In the genomic region with DNA sequence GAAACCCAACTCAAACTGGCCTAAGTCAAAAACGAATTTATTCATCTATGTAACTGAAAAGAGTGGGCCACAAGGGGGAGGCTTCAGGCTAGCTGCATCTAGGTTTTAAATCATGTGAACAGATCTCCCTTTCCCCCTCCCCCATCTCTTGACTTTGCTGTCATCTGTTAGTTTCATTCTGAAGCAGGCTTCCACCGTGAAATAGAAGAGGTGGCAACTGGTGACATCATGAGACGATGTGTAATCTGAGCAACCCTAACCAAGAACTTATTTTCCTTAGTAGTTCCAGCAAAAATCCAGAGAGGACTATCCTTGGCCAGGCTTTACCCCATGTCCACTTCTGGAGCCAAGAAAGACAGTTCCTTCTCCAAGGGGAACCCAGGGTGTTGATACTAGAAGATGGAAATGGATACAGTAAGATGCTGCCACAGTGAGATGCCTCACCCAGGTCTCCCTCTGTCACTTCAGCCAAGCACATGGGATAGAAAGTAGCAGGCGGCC, we compare ENCODE assay signal across 9 cellular contexts. TPM values are rescaled to one million over a fixed set of nuclear protein-coding genes. Genes with fewer than 3 reads are reported as not detected.
DNase-seq lines count a peak whose midpoint lies in the region; ATAC-seq and TF ChIP-seq lines count a peak whose summit lies in the region.
"Had no signal": no experiment of that assay in that cellular context is flagged by ENCODE, and none has a peak within 500 bp of the region (broad histone marks: within the 10 kb centered on the region; RNA-seq: fewer than 3 reads in every experiment).

No MANE protein-coding gene starts in this region.

- H3K9ac ChIP-seq in mesendoderm (ENCODE audit: low read length), result no peak overlapping the region

- ATAC-seq in activated T-helper 17 cell treated with anti-CD3 and anti-CD28 coated beads, Interleukin-2, amount 50 U/mL, for 72 hours (replicated peaks), result peak; percentile 95
- peak; percentile 96 to 98 for ATAC-seq in natural killer cell treated with Interleukin-12 subunit alpha and Interleukin-12 subunit beta and Interleukin-15 and Interleukin-18, amount 100 ng/mL, for 72 hours

- no CpG with 5 or more reads among the region's 4 CpGs for WGBS in mesendoderm (ENCODE audit: extremely low coverage, insufficient coverage, low lambda C conversion rate)

- H3K18ac ChIP-seq in mesendoderm (ENCODE audit: low read length), result no peak overlapping the region

- H2AK5ac ChIP-seq in mesendoderm (ENCODE audit: low read length), result no peak overlapping the region

- no peak overlapping the region for H3K23ac ChIP-seq in mesendoderm (ENCODE audit: low read length)

- no peaks in the 10 kb centered on the region for H3K4me1 ChIP-seq in mesendoderm (ENCODE audit: control insufficient read depth, low read depth, low read length)

- H3K9me3 Mint-ChIP-seq in HFFc6, result no peaks in the 10 kb centered on the region
- H3K9me3 Mint-ChIP-seq in activated T-helper 17 cell treated with anti-CD3 and anti-CD28 coated beads, Interleukin-2, amount 50 U/mL, for 72 hours, result no peaks in the 10 kb centered on the region
- H3K9me3 Mint-ChIP-seq in natural killer cell treated with Interleukin-12 subunit alpha and Interleukin-12 subunit beta and Interleukin-15 and Interleukin-18, amount 100 ng/mL, for 72 hours, result no peaks in the 10 kb centered on the region
- H3K9me3 Mint-ChIP-seq: neural crest cell had no signal

- no peak overlapping the region for H2BK5ac ChIP-seq in mesendoderm (ENCODE audit: low read length)

- H3K56ac ChIP-seq in mesendoderm (ENCODE audit: low read length), result no peak overlapping the region

- TF ChIP-seq CTCF in GM12873 (IDR thresholded peaks at IDR 0.05; ENCODE audit: insufficient read depth, low read depth, low read length, missing control alignments) (peak; percentile 46), HFFc6 (IDR thresholded peaks at IDR 0.05) (peak; percentile 37)

- H3K36me3 Mint-ChIP-seq in HFFc6 (ENCODE audit: low read depth), result peaks cover 38% of the 10 kb centered on the region
- H3K36me3 Mint-ChIP-seq in activated T-helper 17 cell treated with anti-CD3 and anti-CD28 coated beads, Interleukin-2, amount 50 U/mL, for 72 hours (ENCODE audit: low read depth), result peaks cover 82% of the 10 kb centered on the region
- peaks cover 31% of the 10 kb centered on the region for H3K36me3 Mint-ChIP-seq in natural killer cell treated with Interleukin-12 subunit alpha and Interleukin-12 subunit beta and Interleukin-15 and Interleukin-18, amount 100 ng/mL, for 72 hours

- no peak overlapping the region for H4K8ac ChIP-seq in mesendoderm (ENCODE audit: low read depth, low read length)

- no peak overlapping the region for H3K4me3 Mint-ChIP-seq in HFFc6
- H3K4me3 Mint-ChIP-seq in activated T-helper 17 cell treated with anti-CD3 and anti-CD28 coated beads, Interleukin-2, amount 50 U/mL, for 72 hours, result peak overlapping the region; percentile 47
- peak overlapping the region; percentile 75 for H3K4me3 Mint-ChIP-seq in natural killer cell treated with Interleukin-12 subunit alpha and Interleukin-12 subunit beta and Interleukin-15 and Interleukin-18, amount 100 ng/mL, for 72 hours
- H3K4me3 Mint-ChIP-seq: neural crest cell had no signal

- peak overlapping the region; percentile 52 for H3K27ac Mint-ChIP-seq in HFFc6
- H3K27ac Mint-ChIP-seq in activated T-helper 17 cell treated with anti-CD3 and anti-CD28 coated beads, Interleukin-2, amount 50 U/mL, for 72 hours, result peak overlapping the region; percentile 80
- peak overlapping the region; percentile 92 to 95 for H3K27ac Mint-ChIP-seq in natural killer cell treated with Interleukin-12 subunit alpha and Interleukin-12 subunit beta and Interleukin-15 and Interleukin-18, amount 100 ng/mL, for 72 hours

- H4K5ac ChIP-seq in mesendoderm (ENCODE audit: low read length), result no peak overlapping the region

- no peak overlapping the region for H3K4ac ChIP-seq in mesendoderm (ENCODE audit: low read depth, low read length)

- no peak overlapping the region for H3K27ac ChIP-seq in mesendoderm (ENCODE audit: low read depth, low read length)

- no peak overlapping the region for H2BK15ac ChIP-seq in mesendoderm (replicated peaks; ENCODE audit: low read depth)

- H3K4me1 Mint-ChIP-seq in HFFc6 (ENCODE audit: low read depth), result peaks cover 41% of the 10 kb centered on the region
- H3K4me1 Mint-ChIP-seq in activated T-helper 17 cell treated with anti-CD3 and anti-CD28 coated beads, Interleukin-2, amount 50 U/mL, for 72 hours, result peaks cover 28% of the 10 kb centered on the region
- peaks cover 35 to 39% of the 10 kb centered on the region in 2 donors for H3K4me1 Mint-ChIP-seq in natural killer cell treated with Interleukin-12 subunit alpha and Interleukin-12 subunit beta and Interleukin-15 and Interleukin-18, amount 100 ng/mL, for 72 hours (ENCODE audit: low read depth in 2 of 2)

- peaks cover 11% of the 10 kb centered on the region for H3K79me1 ChIP-seq in mesendoderm (ENCODE audit: low read length)

- H3K27me3 ChIP-seq in mesendoderm (ENCODE audit: insufficient read depth, low read length, poor library complexity), result no peaks in the 10 kb centered on the region

- peaks cover 2% of the 10 kb centered on the region for H3K79me2 ChIP-seq in mesendoderm (ENCODE audit: control insufficient read depth, insufficient read depth, low read length)

- no peak overlapping the region for H3K4me2 ChIP-seq in mesendoderm (ENCODE audit: low read length)

- DNase-seq in HFFc6 (peak; percentile 21), islet precursor cell (no peak), mesendoderm (no peak), DMS79 (lab: John Stamatoyannopoulos, UW) (no peak), NCI-H524 (lab: John Stamatoyannopoulos, UW) (no peak)
- DNase-seq in natural killer cell treated with Interleukin-12 subunit alpha and Interleukin-12 subunit beta and Interleukin-15 and Interleukin-18, amount 100 ng/mL, for 72 hours (ENCODE audit: low spot score), result peak; percentile 73

- peaks cover 12% of the 10 kb centered on the region for H3K36me3 ChIP-seq in mesendoderm (ENCODE audit: control insufficient read depth, insufficient read depth, low read length)

- no peak overlapping the region for H3K4me3 ChIP-seq in mesendoderm (ENCODE audit: low read length)

- no peaks in the 10 kb centered on the region for H3K27me3 Mint-ChIP-seq in HFFc6 (ENCODE audit: insufficient read depth)
- no peaks in the 10 kb centered on the region for H3K27me3 Mint-ChIP-seq in activated T-helper 17 cell treated with anti-CD3 and anti-CD28 coated beads, Interleukin-2, amount 50 U/mL, for 72 hours
- H3K27me3 Mint-ChIP-seq in natural killer cell treated with Interleukin-12 subunit alpha and Interleukin-12 subunit beta and Interleukin-15 and Interleukin-18, amount 100 ng/mL, for 72 hours, result no peaks in the 10 kb centered on the region

- no peak overlapping the region for H2BK120ac ChIP-seq in mesendoderm (ENCODE audit: low read depth, low read length)

RNA-seq across cellular contexts. Expression of gene SAMD4B, which starts 9.4 kb away (rescaled TPM):
- total RNA-seq in HFFc6 (2021; fragmentation: NEBNext Ultra II Directional; extraction: Animal tissue kit (Norgen Biotek cat#: 25700)), result 100 to 1,000 TPM; 107 to 133 (median 124) TPM
- total RNA-seq in activated T-helper 17 cell treated with anti-CD3 and anti-CD28 coated beads, Interleukin-2, amount 50 U/mL, for 72 hours, result 10 to 100 TPM; 52.8 to 75.1 TPM
- total RNA-seq in natural killer cell treated with Interleukin-12 subunit alpha and Interleukin-12 subunit beta and Interleukin-15 and Interleukin-18, amount 100 ng/mL, for 72 hours, result 10 to 100 TPM; 81.4 to 95.5 TPM
- polyA plus RNA-seq in mesendoderm (2013, experiment 1 of 2), result 141 TPM
- 143 TPM for polyA plus RNA-seq in mesendoderm (2013, experiment 2 of 2)

RNA-seq across cellular contexts. Expression of gene GMFG, which starts 15.7 kb away (rescaled TPM):
- 1 to 10 TPM in 1 of 6 experiments, under 1 TPM in 5; 0.37 to 1.1 (median 0.77) TPM for total RNA-seq in HFFc6 (2021; fragmentation: NEBNext Ultra II Directional; extraction: Animal tissue kit (Norgen Biotek cat#: 25700))
- total RNA-seq in activated T-helper 17 cell treated with anti-CD3 and anti-CD28 coated beads, Interleukin-2, amount 50 U/mL, for 72 hours, result 100 to 1,000 TPM; 330 to 351 TPM
- total RNA-seq in natural killer cell treated with Interleukin-12 subunit alpha and Interleukin-12 subunit beta and Interleukin-15 and Interleukin-18, amount 100 ng/mL, for 72 hours, result 100 to 1,000 TPM; 185 to 242 TPM
- 0.27 TPM for polyA plus RNA-seq in mesendoderm (2013, experiment 1 of 2)
- 0.60 TPM for polyA plus RNA-seq in mesendoderm (2013, experiment 2 of 2)

RNA-seq across cellular contexts. Expression of gene LRFN1, which starts 30.9 kb away (rescaled TPM):
- under 1 TPM in 2 of 6 experiments, not detected in 4; 0.07 to 0.14 TPM for total RNA-seq in HFFc6 (2021; fragmentation: NEBNext Ultra II Directional; extraction: Animal tissue kit (Norgen Biotek cat#: 25700))
- total RNA-seq in activated T-helper 17 cell treated with anti-CD3 and anti-CD28 coated beads, Interleukin-2, amount 50 U/mL, for 72 hours, result 1 to 10 TPM; 3.7 to 10.0 TPM
- 1 to 10 TPM; 2.3 to 4.9 TPM for total RNA-seq in natural killer cell treated with Interleukin-12 subunit alpha and Interleukin-12 subunit beta and Interleukin-15 and Interleukin-18, amount 100 ng/mL, for 72 hours
- 2.3 TPM for polyA plus RNA-seq in mesendoderm (2013, experiment 1 of 2)
- polyA plus RNA-seq in mesendoderm (2013, experiment 2 of 2), result 2.8 TPM

RNA-seq across cellular contexts. Expression of gene PAF1, which starts 39.3 kb away (rescaled TPM):
- 10 to 100 TPM; 46.8 to 70.0 (median 60.6) TPM for total RNA-seq in HFFc6 (2021; fragmentation: NEBNext Ultra II Directional; extraction: Animal tissue kit (Norgen Biotek cat#: 25700))
- 10 to 100 TPM; 46.6 to 58.6 TPM for total RNA-seq in activated T-helper 17 cell treated with anti-CD3 and anti-CD28 coated beads, Interleukin-2, amount 50 U/mL, for 72 hours
- total RNA-seq in natural killer cell treated with Interleukin-12 subunit alpha and Interleukin-12 subunit beta and Interleukin-15 and Interleukin-18, amount 100 ng/mL, for 72 hours, result 10 to 100 TPM; 38.1 to 39.2 TPM
- polyA plus RNA-seq in mesendoderm (2013, experiment 1 of 2), result 36.9 TPM
- polyA plus RNA-seq in mesendoderm (2013, experiment 2 of 2), result 36.2 TPM

RNA-seq across cellular contexts. Expression of gene MED29, which starts 39.6 kb away (rescaled TPM):
- total RNA-seq in HFFc6 (2021; fragmentation: NEBNext Ultra II Directional; extraction: Animal tissue kit (Norgen Biotek cat#: 25700)), result 10 to 100 TPM; 38.2 to 48.5 (median 45.2) TPM
- total RNA-seq in activated T-helper 17 cell treated with anti-CD3 and anti-CD28 coated beads, Interleukin-2, amount 50 U/mL, for 72 hours, result 10 to 100 TPM; 24.6 to 27.7 TPM
- 10 to 100 TPM; 22.2 to 35.2 TPM for total RNA-seq in natural killer cell treated with Interleukin-12 subunit alpha and Interleukin-12 subunit beta and Interleukin-15 and Interleukin-18, amount 100 ng/mL, for 72 hours
- polyA plus RNA-seq in mesendoderm (2013, experiment 1 of 2), result 29.0 TPM
- polyA plus RNA-seq in mesendoderm (2013, experiment 2 of 2), result 27.7 TPM

Comparison
In these comparisons a context has a peak if more than half of its experiments do, and no peak if none do; other contexts are left out.
1. DNase-seq: peak in HFFc6 (single experiment) and natural killer cell treated with Interleukin-12 subunit alpha and Interleukin-12 subunit beta and Interleukin-15 and Interleukin-18, amount 100 ng/mL, for 72 hours (single experiment); none in islet precursor cell (single experiment), mesendoderm (single experiment), DMS79 (single experiment) and NCI-H524 (0 of 2).
2. RNA of gene GMFG, which starts 15.7 kb away (total RNA-seq): 330 to 351 TPM in activated T-helper 17 cell treated with anti-CD3 and anti-CD28 coated beads, Interleukin-2, amount 50 U/mL, for 72 hours and 185 to 242 TPM in natural killer cell treated with Interleukin-12 subunit alpha and Interleukin-12 subunit beta and Interleukin-15 and Interleukin-18, amount 100 ng/mL, for 72 hours; 0.37 to 1.1 TPM in HFFc6; every median in the first group is over 10 times any median in the second.
3. Peak in every context shown above with its lines, with median percentiles within 50 percentile points of each other: H3K27ac Mint-ChIP-seq.